ENCODE assay signal across 11 cellular contexts in the genomic region with DNA sequence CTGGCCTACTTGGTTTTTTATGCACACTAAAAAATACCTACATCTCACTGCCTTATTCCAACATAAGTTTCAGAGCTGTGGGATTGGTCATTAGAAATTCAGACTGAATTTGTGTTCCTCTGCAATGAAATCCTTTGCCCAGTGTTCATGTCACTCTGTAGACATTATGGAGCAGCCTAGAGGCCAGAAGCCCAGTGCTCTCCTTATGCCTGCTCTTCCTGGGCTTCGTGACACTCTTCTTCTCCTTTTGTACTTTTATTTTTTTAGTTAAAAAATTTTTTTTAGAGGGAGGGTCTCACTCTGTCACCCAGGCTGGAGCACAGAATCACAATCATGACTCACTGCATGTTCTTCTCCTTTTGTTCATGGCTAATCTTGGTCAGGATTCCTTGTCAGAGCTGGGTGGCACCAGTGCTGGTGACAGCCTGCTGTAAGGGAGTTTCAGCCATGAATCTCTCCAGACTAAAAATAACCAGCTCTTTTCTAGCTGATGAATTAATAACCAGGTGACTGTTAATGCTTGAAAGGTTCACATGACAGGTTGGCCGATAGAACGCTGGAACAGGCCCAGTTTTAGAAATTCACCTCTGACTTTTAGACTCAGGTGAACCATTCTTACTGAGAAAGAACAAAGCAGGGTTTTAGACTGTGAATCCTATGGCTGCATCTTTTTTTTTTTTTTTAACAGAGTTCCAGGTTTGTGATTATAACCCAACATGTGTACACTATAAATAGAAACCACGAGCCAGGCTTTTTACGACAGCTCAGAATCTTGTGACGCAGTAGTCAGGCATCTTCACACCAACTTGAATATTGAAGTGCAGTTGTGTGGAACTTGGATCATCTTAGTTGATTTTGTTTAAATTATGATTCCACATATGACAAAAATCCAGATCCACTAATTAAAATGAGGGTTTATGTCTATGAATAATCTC. TPM values are rescaled to one million over a fixed set of nuclear protein-coding genes. Genes with fewer than 3 reads are reported as not detected.
DNase-seq lines count a peak whose midpoint lies in the region; ATAC-seq and TF ChIP-seq lines count a peak whose summit lies in the region.
"Had no signal": no experiment of that assay in that cellular context is flagged by ENCODE, and none has a peak within 500 bp of the region (broad histone marks: within the 10 kb centered on the region; RNA-seq: fewer than 3 reads in every experiment).

No MANE protein-coding gene starts in this region.

- 62% methylated on average over 6 of the region's 6 CpGs for WGBS in right cardiac atrium

- peaks cover 26 to 36% of the 10 kb centered on the region in 2 donors for H3K36me3 Mint-ChIP-seq in stimulated activated naive B cell treated with anti-CD40 and anti-IgM and Interleukin-4, amounts not matched to agents 10 μg/mL and 1 μg/mL and 100 μg/mL, for 72 hours
- H3K36me3 Mint-ChIP-seq: activated naive CD4-positive, alpha-beta T cell treated with anti-CD3 and anti-CD28 coated beads, Interleukin-2, amount 50 U/mL, for 72 hours had no signal

- peaks cover 0 to 5% of the 10 kb centered on the region in 2 donors for H3K4me1 Mint-ChIP-seq in stimulated activated naive B cell treated with anti-CD40 and anti-IgM and Interleukin-4, amounts not matched to agents 10 μg/mL and 1 μg/mL and 100 μg/mL, for 72 hours

- H3K27ac Mint-ChIP-seq in stimulated activated naive B cell treated with anti-CD40 and anti-IgM and Interleukin-4, amounts not matched to agents 10 μg/mL and 1 μg/mL and 100 μg/mL, for 72 hours: peak overlapping the region; percentile 44

- H3K4me3 Mint-ChIP-seq in stimulated activated naive B cell treated with anti-CD40 and anti-IgM and Interleukin-4, amounts not matched to agents 10 μg/mL and 1 μg/mL and 100 μg/mL, for 72 hours: no peak overlapping the region

- no peak overlapping the region for H3K4me3 ChIP-seq in right cardiac atrium (ENCODE audit: low read length)
- H3K4me3 ChIP-seq: ovary had no signal

- ATAC-seq in GM18907 (IDR thresholded peaks at IDR 0.05; ENCODE audit: unreplicated experiment) (peak; percentile 75), right cardiac atrium (peak; percentile 81 to 88)
- ATAC-seq in stimulated activated naive B cell treated with anti-CD40 and anti-IgM and Interleukin-4, amounts not matched to agents 10 μg/mL and 1 μg/mL and 100 μg/mL, for 72 hours (replicated peaks): no peak
- ATAC-seq: activated naive CD4-positive, alpha-beta T cell treated with anti-CD3 and anti-CD28 coated beads, Interleukin-2, amount 50 U/mL, for 72 hours had no signal

- H3K27ac ChIP-seq in VCaP: peak overlapping the region; percentile 33
- peak overlapping the region; percentile 96 for H3K27ac ChIP-seq in right cardiac atrium (ENCODE audit: low read length)
- H3K27ac ChIP-seq: ovary had no signal

- no peaks in the 10 kb centered on the region for H3K4me1 ChIP-seq in right cardiac atrium (ENCODE audit: control insufficient read depth, insufficient read depth, low read length)

- no peaks in the 10 kb centered on the region for H3K9me3 ChIP-seq in right cardiac atrium (ENCODE audit: control insufficient read depth, low read length)
- H3K9me3 ChIP-seq: ovary had no signal

- no peaks in the 10 kb centered on the region for H3K27me3 ChIP-seq in right cardiac atrium (ENCODE audit: control insufficient read depth, insufficient read depth)
- H3K27me3 ChIP-seq: ovary had no signal

- no peaks in the 10 kb centered on the region for H3K9me3 Mint-ChIP-seq in stimulated activated naive B cell treated with anti-CD40 and anti-IgM and Interleukin-4, amounts not matched to agents 10 μg/mL and 1 μg/mL and 100 μg/mL, for 72 hours
- H3K9me3 Mint-ChIP-seq: activated naive CD4-positive, alpha-beta T cell treated with anti-CD3 and anti-CD28 coated beads, Interleukin-2, amount 50 U/mL, for 72 hours had no signal

- TF ChIP-seq CTCF in VCaP (conservative IDR thresholded peaks at IDR 0.05): no peak

- no peak for DNase-seq in right cardiac atrium
- no peak for DNase-seq in stimulated activated naive B cell treated with anti-CD40 and anti-IgM and Interleukin-4, amounts not matched to agents 10 μg/mL and 1 μg/mL and 100 μg/mL, for 72 hours
- DNase-seq in amygdala (lab: John Stamatoyannopoulos, UW): no peak
- no peak for DNase-seq in NCI-H1930 (lab: John Stamatoyannopoulos, UW)
- DNase-seq in NCI-H2107 (lab: John Stamatoyannopoulos, UW): no peak
- DNase-seq in stimulated activated CD4-positive, alpha-beta T cell treated with anti-CD3 and anti-CD28 coated beads, Interleukin-4, amount 100 ng/mL, for 24 hours: no peak
- DNase-seq: ovary had no signal

- intact Hi-C loops in right cardiac atrium (cut with DNase I): loop anchor here in 1 of 4 donors (10.0 kb wide), 1 partner anchor 60 kb away; no protein-coding TSS in a partner anchor

- no peaks in the 10 kb centered on the region for H3K27me3 Mint-ChIP-seq in stimulated activated naive B cell treated with anti-CD40 and anti-IgM and Interleukin-4, amounts not matched to agents 10 μg/mL and 1 μg/mL and 100 μg/mL, for 72 hours

RNA-seq across cellular contexts. Expression of a gene that starts 34.0 kb away (rescaled TPM):
- under 1 TPM in 1 of 4 donors, not detected in 3; 0.22 TPM for total RNA-seq in right cardiac atrium
- polyA plus RNA-seq in right cardiac atrium: 0.09 TPM
- total RNA-seq: activated naive CD4-positive, alpha-beta T cell treated with anti-CD3 and anti-CD28 coated beads, Interleukin-2, amount 50 U/mL, for 72 hours; ovary; T-helper 2 cell treated with Interferon-gamma antibody and Interleukin-4, amounts not matched to agents 100 ng/mL and 5 ng/mL, for 36 hours had no signal

Comparison
In these comparisons a context has a peak if more than half of its experiments do, and no peak if none do; other contexts are left out.
1. ATAC-seq: peak in GM18907 (single experiment) and right cardiac atrium (2 of 2); none in stimulated activated naive B cell treated with anti-CD40 and anti-IgM and Interleukin-4, amounts not matched to agents 10 μg/mL and 1 μg/mL and 100 μg/mL, for 72 hours (0 of 2).